Comparison of ENCODE assay signal across 8 cellular contexts in the genomic region with DNA sequence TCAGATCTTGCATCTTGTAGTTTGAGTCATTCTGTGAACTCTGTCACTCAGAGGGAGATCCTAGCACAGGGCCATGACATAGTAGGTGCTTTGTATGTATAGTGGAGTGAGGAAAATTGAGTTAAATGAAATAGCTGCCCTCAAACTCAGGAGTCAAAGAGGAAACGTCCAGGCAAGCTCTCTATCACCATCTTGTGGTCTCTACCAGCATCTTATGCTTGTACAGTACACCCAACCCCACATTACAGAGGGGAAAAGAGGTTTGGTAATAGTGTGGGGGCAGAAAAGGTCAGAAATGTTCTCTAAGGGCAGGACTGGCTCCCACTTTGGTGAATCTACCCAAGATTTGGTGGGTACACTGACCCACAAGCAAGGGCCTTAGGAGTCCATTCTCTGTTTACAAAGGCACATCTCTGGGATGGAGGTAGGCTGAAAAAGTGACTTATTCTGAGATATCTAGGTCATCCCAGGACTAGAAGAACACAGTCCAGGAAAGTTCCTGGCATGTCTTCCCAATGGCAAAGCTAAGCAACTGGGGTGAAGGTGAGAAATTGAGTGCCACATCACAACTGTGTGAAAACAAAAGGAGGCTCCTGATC.
DNase-seq lines count a peak whose midpoint lies in the region; ATAC-seq and TF ChIP-seq lines count a peak whose summit lies in the region.

No MANE protein-coding gene starts in this region.

- H3K79me2 ChIP-seq in neural cell (replicated peaks; ENCODE audit: insufficient read depth, low read length), result no peaks in the 10 kb centered on the region

- no peaks in the 10 kb centered on the region for H3K36me3 ChIP-seq in neural cell (ENCODE audit: insufficient read depth, low read length)

- H3K4me2 ChIP-seq in neural cell (ENCODE audit: low read length), result no peak overlapping the region

- H3K27ac ChIP-seq in HL-60 (replicated peaks) (no peak overlapping the region), neural cell (ENCODE audit: low read length) (no peak overlapping the region)

- no peak overlapping the region for H2AFZ ChIP-seq in neural cell (ENCODE audit: low read depth, low read length)

- no peaks in the 10 kb centered on the region for H3K27me3 ChIP-seq in HL-60 (ENCODE audit: insufficient read depth, poor library complexity, severe bottlenecking)
- H3K27me3 ChIP-seq in neural cell (ENCODE audit: insufficient read depth, low read depth, low read length), result no peaks in the 10 kb centered on the region

- H3K9ac ChIP-seq in neural cell (ENCODE audit: low read length), result no peak overlapping the region

- ATAC-seq in GM21576 (IDR thresholded peaks at IDR 0.05; ENCODE audit: unreplicated experiment) (no peak), sciatic nerve (no peak)

- TF ChIP-seq RAD21 in neural cell (conservative IDR thresholded peaks at IDR 0.05), result no peak

- DNase-seq in SKM-1 treated with dmso at 0.1 percent for 144 hours (lab: John Stamatoyannopoulos, UW; ENCODE audit: unreplicated experiment), result peak; percentile 8
- DNase-seq in SKM-1 (lab: John Stamatoyannopoulos, UW; ENCODE audit: unreplicated experiment), result no peak
- peak in 1 of 2 experiments; percentile 6 for DNase-seq in HL-60 (ENCODE audit: low read depth in 1 of 2, low spot score in 1 of 2)
- DNase-seq in activated T-cell treated with anti-CD3 and anti-CD28 coated beads for 4 hours, result no peak
- DNase-seq in sciatic nerve (ENCODE audit: low spot score), result no peak

- H4K20me1 ChIP-seq in neural cell (ENCODE audit: insufficient read depth), result no peaks in the 10 kb centered on the region

- TF ChIP-seq EP300 in neural cell (conservative IDR thresholded peaks at IDR 0.05; ENCODE audit: poor library complexity, severe bottlenecking), result no peak

- TF ChIP-seq CTCF in HL-60 (IDR thresholded peaks at IDR 0.05; ENCODE audit: insufficient read depth, low read length) (peak; percentile 31), WI38 (IDR thresholded peaks at IDR 0.05; ENCODE audit: low read depth, low read length) (peak; percentile 52), neural cell (IDR thresholded peaks at IDR 0.05; ENCODE audit: poor library complexity, severe bottlenecking) (peak; percentile 39)

- H3K9me2 ChIP-seq in neural cell (ENCODE audit: insufficient read depth, low read length), result no peaks in the 10 kb centered on the region

- no peaks in the 10 kb centered on the region for H3K9me3 ChIP-seq in neural cell (ENCODE audit: low read length)

- no peak overlapping the region for H3K4me3 ChIP-seq in HL-60 (replicated peaks; ENCODE audit: insufficient read depth, low read length)
- H3K4me3 ChIP-seq in WI38 (ENCODE audit: low read depth, low read length), result no peak overlapping the region
- no peak overlapping the region for H3K4me3 ChIP-seq in neural cell (ENCODE audit: low read length)

- no peaks in the 10 kb centered on the region for H3F3A ChIP-seq in neural cell (ENCODE audit: insufficient read depth, low read length, poor library complexity, severe bottlenecking)

- intact Hi-C loops in sciatic nerve (cut with DNase I), result no loop called here

TF ChIP-seq in neural cell, 6 proteins besides CTCF, POLR2A, EP300 and RAD21:
- TF ChIP-seq, protein P1, sequence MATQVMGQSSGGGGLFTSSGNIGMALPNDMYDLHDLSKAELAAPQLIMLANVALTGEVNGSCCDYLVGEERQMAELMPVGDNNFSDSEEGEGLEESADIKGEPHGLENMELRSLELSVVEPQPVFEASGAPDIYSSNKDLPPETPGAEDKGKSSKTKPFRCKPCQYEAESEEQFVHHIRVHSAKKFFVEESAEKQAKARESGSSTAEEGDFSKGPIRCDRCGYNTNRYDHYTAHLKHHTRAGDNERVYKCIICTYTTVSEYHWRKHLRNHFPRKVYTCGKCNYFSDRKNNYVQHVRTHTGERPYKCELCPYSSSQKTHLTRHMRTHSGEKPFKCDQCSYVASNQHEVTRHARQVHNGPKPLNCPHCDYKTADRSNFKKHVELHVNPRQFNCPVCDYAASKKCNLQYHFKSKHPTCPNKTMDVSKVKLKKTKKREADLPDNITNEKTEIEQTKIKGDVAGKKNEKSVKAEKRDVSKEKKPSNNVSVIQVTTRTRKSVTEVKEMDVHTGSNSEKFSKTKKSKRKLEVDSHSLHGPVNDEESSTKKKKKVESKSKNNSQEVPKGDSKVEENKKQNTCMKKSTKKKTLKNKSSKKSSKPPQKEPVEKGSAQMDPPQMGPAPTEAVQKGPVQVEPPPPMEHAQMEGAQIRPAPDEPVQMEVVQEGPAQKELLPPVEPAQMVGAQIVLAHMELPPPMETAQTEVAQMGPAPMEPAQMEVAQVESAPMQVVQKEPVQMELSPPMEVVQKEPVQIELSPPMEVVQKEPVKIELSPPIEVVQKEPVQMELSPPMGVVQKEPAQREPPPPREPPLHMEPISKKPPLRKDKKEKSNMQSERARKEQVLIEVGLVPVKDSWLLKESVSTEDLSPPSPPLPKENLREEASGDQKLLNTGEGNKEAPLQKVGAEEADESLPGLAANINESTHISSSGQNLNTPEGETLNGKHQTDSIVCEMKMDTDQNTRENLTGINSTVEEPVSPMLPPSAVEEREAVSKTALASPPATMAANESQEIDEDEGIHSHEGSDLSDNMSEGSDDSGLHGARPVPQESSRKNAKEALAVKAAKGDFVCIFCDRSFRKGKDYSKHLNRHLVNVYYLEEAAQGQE (IDR thresholded peaks at IDR 0.05; ENCODE audit: borderline replicate concordance), result no peak
- TF ChIP-seq SMC3 (conservative IDR thresholded peaks at IDR 0.05; ENCODE audit: poor library complexity) (no peak), EZH2 (IDR thresholded peaks at IDR 0.05; ENCODE audit: borderline replicate concordance, insufficient read depth, low read length, poor library complexity, severe bottlenecking) (no peak), TAF1 (IDR thresholded peaks at IDR 0.05; ENCODE audit: low read depth) (no peak), MXI1 (conservative IDR thresholded peaks at IDR 0.05; ENCODE audit: poor library complexity, severe bottlenecking) (no peak), POLR2AphosphoS5 (IDR thresholded peaks at IDR 0.05) (no peak)
